9 cellular contexts compared by ENCODE assay signal in genomic region chr16:70267516-70267915, GRCh38. TPM values are rescaled to one million over a fixed set of nuclear protein-coding genes. Genes with fewer than 3 reads are reported as not detected.
DNase-seq lines count a peak whose midpoint lies in the region; ATAC-seq and TF ChIP-seq lines count a peak whose summit lies in the region.
"Had no signal": no experiment of that assay in that cellular context is flagged by ENCODE, and none has a peak within 500 bp of the region (broad histone marks: within the 10 kb centered on the region; RNA-seq: fewer than 3 reads in every experiment).

No MANE protein-coding gene starts in this region.

- DNase-seq in BE2C (peak; percentile 54), GM06990 (ENCODE audit: extremely low read depth, insufficient read length) (no peak), osteoblast (ENCODE audit: insufficient read length, low spot score, missing footprints) (peak; percentile 86), COLO829 (ENCODE audit: low spot score) (no peak)
- DNase-seq in effector memory CD8-positive, alpha-beta T cell: peak in 2 of 3 experiments; percentile 9 to 16

- H3K27ac Mint-ChIP-seq in effector memory CD8-positive, alpha-beta T cell: no peak overlapping the region

- no peak for ATAC-seq in effector memory CD8-positive, alpha-beta T cell (replicated peaks)
- ATAC-seq in HG02870 (IDR thresholded peaks at IDR 0.05; ENCODE audit: unreplicated experiment) (no peak), GM18867 (IDR thresholded peaks at IDR 0.05; ENCODE audit: unreplicated experiment) (no peak)

- H3K4me3 ChIP-seq in BE2C (ENCODE audit: low read depth, low read length) (no peak overlapping the region), GM06990 (replicated peaks; ENCODE audit: low read depth, low read length) (no peak overlapping the region), OCI-LY1 (ENCODE audit: low read depth, low read length, poor library complexity, severe bottlenecking) (no peak overlapping the region), osteoblast (ENCODE audit: insufficient read depth, low read length) (no peak overlapping the region)
- H3K4me3 ChIP-seq: SK-N-MC had no signal

- H3K9me3 ChIP-seq in BE2C: no peaks in the 10 kb centered on the region
- no peaks in the 10 kb centered on the region for H3K9me3 ChIP-seq in OCI-LY1 (ENCODE audit: low read length)
- no peaks in the 10 kb centered on the region for H3K9me3 ChIP-seq in osteoblast (ENCODE audit: low read depth, low read length)

- H3F3A ChIP-seq in OCI-LY1 (ENCODE audit: insufficient read depth, low read length): no peaks in the 10 kb centered on the region

- no peak overlapping the region for H3K9ac ChIP-seq in OCI-LY1 (ENCODE audit: low read length)

- H3K9me2 ChIP-seq in OCI-LY1 (ENCODE audit: low read depth, low read length): no peaks in the 10 kb centered on the region

- H3K79me2 ChIP-seq in OCI-LY1 (ENCODE audit: insufficient read depth, low read length) (no peaks in the 10 kb centered on the region), osteoblast (ENCODE audit: insufficient read depth, low read length) (peaks cover 7% of the 10 kb centered on the region)

- no peaks in the 10 kb centered on the region for H4K20me1 ChIP-seq in OCI-LY1 (ENCODE audit: insufficient read depth, low read length)
- peaks cover 9% of the 10 kb centered on the region for H4K20me1 ChIP-seq in osteoblast (ENCODE audit: insufficient read depth, low read length)

- no peaks in the 10 kb centered on the region for H3K9me3 Mint-ChIP-seq in effector memory CD8-positive, alpha-beta T cell

- H3K27me3 Mint-ChIP-seq in effector memory CD8-positive, alpha-beta T cell: no peaks in the 10 kb centered on the region

- H3K36me3 ChIP-seq in BE2C: peaks cover 94% of the 10 kb centered on the region
- peaks cover 44% of the 10 kb centered on the region for H3K36me3 ChIP-seq in GM06990 (ENCODE audit: control insufficient read depth, insufficient read depth, low read length)
- H3K36me3 ChIP-seq in OCI-LY1 (ENCODE audit: insufficient read depth, low read length): peaks cover 96% of the 10 kb centered on the region
- H3K36me3 ChIP-seq in osteoblast (ENCODE audit: insufficient read depth, low read length): peaks cover 85% of the 10 kb centered on the region

- H2AFZ ChIP-seq in OCI-LY1 (ENCODE audit: low read length) (no peak overlapping the region), osteoblast (ENCODE audit: low read length) (no peak overlapping the region)

- TF ChIP-seq CTCF in BE2C (IDR thresholded peaks at IDR 0.05; ENCODE audit: low read depth, low read length): peak; percentile 77
- TF ChIP-seq CTCF in GM06990 (IDR thresholded peaks at IDR 0.05; ENCODE audit: insufficient read depth, low read length, poor library complexity, severe bottlenecking): peak; percentile 71
- peak; percentile 72 for TF ChIP-seq CTCF in OCI-LY1 (IDR thresholded peaks at IDR 0.05; ENCODE audit: low read length)
- peak; percentile 72 for TF ChIP-seq CTCF in osteoblast (IDR thresholded peaks at IDR 0.05; ENCODE audit: extremely low read depth, low read depth, low read length)

- H3K4me3 Mint-ChIP-seq in effector memory CD8-positive, alpha-beta T cell: no peak overlapping the region

- no peak overlapping the region for H3K4me2 ChIP-seq in OCI-LY1 (ENCODE audit: low read length)
- H3K4me2 ChIP-seq in osteoblast (ENCODE audit: insufficient read depth, low read length): no peak overlapping the region

- H3K4me1 ChIP-seq in BE2C (no peaks in the 10 kb centered on the region), OCI-LY1 (ENCODE audit: insufficient read depth, low read length, severe bottlenecking) (no peaks in the 10 kb centered on the region), osteoblast (ENCODE audit: insufficient read depth, low read length) (no peaks in the 10 kb centered on the region)

- no peaks in the 10 kb centered on the region for H3K27me3 ChIP-seq in BE2C
- no peaks in the 10 kb centered on the region for H3K27me3 ChIP-seq in GM06990 (replicated peaks; ENCODE audit: control insufficient read depth, insufficient read depth, low read length)
- no peaks in the 10 kb centered on the region for H3K27me3 ChIP-seq in OCI-LY1 (ENCODE audit: insufficient read depth, low read length)
- no peaks in the 10 kb centered on the region for H3K27me3 ChIP-seq in osteoblast (ENCODE audit: insufficient read depth, low read length)

- no peaks in the 10 kb centered on the region for H3K4me1 Mint-ChIP-seq in effector memory CD8-positive, alpha-beta T cell (ENCODE audit: low read depth in 2 of 2)

- peaks cover 75% of the 10 kb centered on the region for H3K36me3 Mint-ChIP-seq in effector memory CD8-positive, alpha-beta T cell (ENCODE audit: insufficient read depth)

- H3K27ac ChIP-seq in OCI-LY1 (ENCODE audit: low read depth, low read length, poor library complexity, severe bottlenecking) (no peak overlapping the region), osteoblast (ENCODE audit: low read depth, low read length) (no peak overlapping the region)
- H3K27ac ChIP-seq: SK-N-MC had no signal

RNA-seq across cellular contexts. Expression of gene EXOSC6, which starts 15.8 kb away (rescaled TPM):
- 17.9 TPM for polyA plus RNA-seq in BE2C (2012; ENCODE audit: insufficient read depth, insufficient read length, low read depth)
- 37.7 and 47.4 TPM in 2 replicates for total RNA-seq in osteoblast

RNA-seq across cellular contexts. Expression of gene AARS1, which starts 21.8 kb away (rescaled TPM):
- 148 TPM for polyA plus RNA-seq in BE2C (2012; ENCODE audit: insufficient read depth, insufficient read length, low read depth)
- total RNA-seq in osteoblast: 197 and 213 TPM in 2 replicates

RNA-seq across cellular contexts. Expression of gene DDX19B, which starts 31.5 kb away (rescaled TPM):
- 58.7 TPM for polyA plus RNA-seq in BE2C (2012; ENCODE audit: insufficient read depth, insufficient read length, low read depth)
- 30.6 and 42.7 TPM in 2 replicates for total RNA-seq in osteoblast

Comparison
In these comparisons a context has a peak if more than half of its experiments do, and no peak if none do; other contexts are left out.
1. DNase-seq: peak in BE2C (single experiment), effector memory CD8-positive, alpha-beta T cell (2 of 3) and osteoblast (single experiment); none in GM06990 (single experiment) and COLO829 (single experiment).
2. Peak in every context shown above with its lines, with median percentiles within 50 percentile points of each other: CTCF ChIP-seq.